ENCODE assay signal across 28 cellular contexts in the genomic region with DNA sequence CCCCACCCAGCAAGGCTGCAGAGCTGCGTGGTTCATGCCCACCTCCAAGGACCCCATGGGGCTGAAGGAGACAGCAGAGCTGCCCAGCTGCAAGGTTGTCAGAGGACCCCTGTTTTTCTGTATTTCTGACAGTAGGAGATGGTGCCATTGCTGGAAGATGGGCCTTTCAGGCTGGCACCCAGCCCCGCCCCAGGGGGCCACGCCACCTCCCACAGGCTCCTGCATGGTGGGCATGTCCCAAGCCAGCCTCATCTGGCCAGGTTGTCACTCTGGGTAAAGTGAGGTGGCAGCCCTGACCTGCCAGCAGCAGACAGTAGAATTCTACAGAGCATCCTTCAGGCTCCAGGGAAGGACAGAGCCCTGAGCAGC.
"Had no signal": no experiment of that assay in that cellular context is flagged by ENCODE, and none has a peak within 500 bp of the region (broad histone marks: within the 10 kb centered on the region; RNA-seq: fewer than 3 reads in every experiment).

No MANE protein-coding gene starts in this region.

- H3K9me3 Mint-ChIP-seq: activated CD4-positive, alpha-beta memory T cell treated with anti-CD3 and anti-CD28 coated beads for 36 hours; activated CD4-positive, alpha-beta T cell treated with anti-CD3 and anti-CD28 coated beads, Interleukin-2, amount 10 ng/mL, durations not matched to agents 24 days and 14 days; activated T-cell treated with anti-CD3 and anti-CD28 coated beads, Interleukin-2, amount 50 U/mL, for 4 hours; activated T-helper 17 cell treated with anti-CD3 and anti-CD28 coated beads, Interleukin-2, amount 50 U/mL, for 72 hours; central memory CD8-positive, alpha-beta T cell; dendritic cell treated with granulocyte-macrophage colony-stimulating factor and Interleukin-4, amounts not matched to agents 40 ng/mL and 50 ng/mL, for 4 days; endodermal cell; T-helper 2 cell treated with Interferon-gamma antibody and Interleukin-4, amounts not matched to agents 5 μg/mL and 100 μg/mL, for 36 hours had no signal

- DNase-seq: activated CD4-positive, alpha-beta memory T cell treated with anti-CD3 and anti-CD28 coated beads for 36 hours; activated CD4-positive, alpha-beta T cell treated with anti-CD3 and anti-CD28 coated beads for 36 hours; activated CD4-positive, alpha-beta T cell treated with anti-CD3 and anti-CD28 coated beads, Interleukin-2, amount 10 ng/mL, durations not matched to agents 24 days and 14 days; activated CD4-positive, CD25-positive, alpha-beta regulatory T cell; activated CD4-positive, CD25-positive, alpha-beta regulatory T cell treated with anti-CD3 and anti-CD28 coated beads, Interleukin-2, amount 50 U/mL, for 72 hours; activated effector memory CD4-positive, alpha-beta T cell treated with Interleukin-2 at 50 U/mL for 16 hours; activated gamma-delta T cell treated with Interleukin-2 at 50 U/mL for 16 hours; activated naive CD4-positive, alpha-beta T cell treated with anti-CD3 and anti-CD28 coated beads, Interleukin-2, amount 50 U/mL, for 16 hours; activated naive CD4-positive, alpha-beta T cell treated with Interleukin-2 at 50 U/mL for 16 hours; activated T-cell treated with anti-CD3 and anti-CD28 coated beads, Interleukin-2, amount 50 U/mL, for 4 hours; amniotic stem cell; anterior cingulate cortex; brain microvascular endothelial cell; dorsolateral prefrontal cortex; effector memory CD4-positive, alpha-beta T cell; endodermal cell; erythroblast; esophagus squamous epithelium; foreskin melanocyte; T-helper 1 cell; T-helper 17 cell had no signal

- H3K36me3 Mint-ChIP-seq: activated CD4-positive, alpha-beta memory T cell treated with anti-CD3 and anti-CD28 coated beads for 36 hours; activated naive CD8-positive, alpha-beta T cell had no signal

- H3K27ac Mint-ChIP-seq: activated CD4-positive, alpha-beta memory T cell treated with anti-CD3 and anti-CD28 coated beads for 36 hours; activated CD4-positive, alpha-beta T cell treated with anti-CD3 and anti-CD28 coated beads for 36 hours; activated CD4-positive, alpha-beta T cell treated with anti-CD3 and anti-CD28 coated beads, Interleukin-2, amount 10 ng/mL, durations not matched to agents 24 days and 14 days; activated naive CD8-positive, alpha-beta T cell; activated T-helper 17 cell treated with anti-CD3 and anti-CD28 coated beads, Interleukin-2, amount 50 U/mL, for 72 hours; dendritic cell treated with granulocyte-macrophage colony-stimulating factor and Interleukin-4, amounts not matched to agents 40 ng/mL and 50 ng/mL, for 4 days; endodermal cell; T-helper 17 cell; T-helper 2 cell treated with Interferon-gamma antibody and Interleukin-4, amounts not matched to agents 5 μg/mL and 100 μg/mL, for 36 hours had no signal

- H3K27me3 Mint-ChIP-seq: activated CD4-positive, alpha-beta T cell treated with anti-CD3 and anti-CD28 coated beads for 36 hours; activated naive CD8-positive, alpha-beta T cell; dendritic cell treated with granulocyte-macrophage colony-stimulating factor and Interleukin-4, amounts not matched to agents 40 ng/mL and 50 ng/mL, for 4 days had no signal

- H3K4me1 Mint-ChIP-seq: activated CD4-positive, alpha-beta T cell treated with anti-CD3 and anti-CD28 coated beads for 36 hours; activated CD4-positive, alpha-beta T cell treated with anti-CD3 and anti-CD28 coated beads, Interleukin-2, amount 10 ng/mL, durations not matched to agents 24 days and 14 days; activated T-helper 17 cell treated with anti-CD3 and anti-CD28 coated beads, Interleukin-2, amount 50 U/mL, for 72 hours; central memory CD8-positive, alpha-beta T cell; endodermal cell; T-helper 17 cell had no signal

- H3K4me1 ChIP-seq: esophagus squamous epithelium, gastroesophageal sphincter had no signal

- H3K36me3 ChIP-seq: brain microvascular endothelial cell, esophagus squamous epithelium, gastroesophageal sphincter had no signal

- H3K27me3 ChIP-seq: brain microvascular endothelial cell, esophagus squamous epithelium had no signal

- H3K27ac ChIP-seq: brain microvascular endothelial cell, coronary artery, dorsolateral prefrontal cortex, esophagus squamous epithelium, gastroesophageal sphincter had no signal

- ATAC-seq: activated CD4-positive, alpha-beta T cell treated with anti-CD3 and anti-CD28 coated beads for 36 hours; activated T-cell treated with anti-CD3 and anti-CD28 coated beads, Interleukin-2, amount 50 U/mL, for 4 hours; activated T-helper 17 cell treated with anti-CD3 and anti-CD28 coated beads, Interleukin-2, amount 50 U/mL, for 72 hours; gastroesophageal sphincter; T-helper 17 cell had no signal

- H3K4me3 Mint-ChIP-seq: activated CD4-positive, alpha-beta memory T cell treated with anti-CD3 and anti-CD28 coated beads for 36 hours; activated CD4-positive, alpha-beta T cell treated with anti-CD3 and anti-CD28 coated beads for 36 hours; activated CD4-positive, alpha-beta T cell treated with anti-CD3 and anti-CD28 coated beads, Interleukin-2, amount 10 ng/mL, durations not matched to agents 24 days and 14 days; activated naive CD8-positive, alpha-beta T cell; activated T-cell treated with anti-CD3 and anti-CD28 coated beads, Interleukin-2, amount 50 U/mL, for 4 hours; activated T-helper 17 cell treated with anti-CD3 and anti-CD28 coated beads, Interleukin-2, amount 50 U/mL, for 72 hours; central memory CD8-positive, alpha-beta T cell; dendritic cell treated with granulocyte-macrophage colony-stimulating factor and Interleukin-4, amounts not matched to agents 40 ng/mL and 50 ng/mL, for 4 days; endodermal cell; T-helper 17 cell; T-helper 2 cell treated with Interferon-gamma antibody and Interleukin-4, amounts not matched to agents 5 μg/mL and 100 μg/mL, for 36 hours had no signal

- H3K4me3 ChIP-seq: coronary artery, dorsolateral prefrontal cortex, esophagus squamous epithelium, gastroesophageal sphincter had no signal

- H3K9me3 ChIP-seq: esophagus squamous epithelium, gastroesophageal sphincter had no signal
